In genomic region chr19:17706750-17707181, GRCh38 we compare ENCODE assay signal across 13 cellular contexts.
DNase-seq lines count a peak whose midpoint lies in the region; ATAC-seq and TF ChIP-seq lines count a peak whose summit lies in the region.
"Had no signal": no experiment of that assay in that cellular context is flagged by ENCODE, and none has a peak within 500 bp of the region (broad histone marks: within the 10 kb centered on the region; RNA-seq: fewer than 3 reads in every experiment).

No MANE protein-coding gene starts in this region.

- H3K9me3 ChIP-seq in iPS-18c (ENCODE audit: control insufficient read depth, insufficient read depth, low read length): no peaks in the 10 kb centered on the region
- H3K9me3 ChIP-seq: SJSA1 had no signal

- ATAC-seq in GM18873 (IDR thresholded peaks at IDR 0.05; ENCODE audit: low FRiP score, unreplicated experiment) (no peak), HG03025 (IDR thresholded peaks at IDR 0.05; ENCODE audit: low FRiP score, unreplicated experiment) (no peak), GM18909 (IDR thresholded peaks at IDR 0.05; ENCODE audit: poor library complexity, unreplicated experiment) (no peak)
- ATAC-seq: activated CD8-positive, alpha-beta T cell treated with anti-CD3 and anti-CD28 coated beads for 36 hours had no signal

- H3K4me3 ChIP-seq in iPS-18c (ENCODE audit: insufficient read depth, low read depth, low read length): peak overlapping the region; percentile 40
- H3K4me3 ChIP-seq: SJSA1 had no signal

- DNase-seq in AG20443 (ENCODE audit: low spot score) (peak; percentile 74), HEK293T (ENCODE audit: extremely low spot score) (peak; percentile 60), amygdala (lab: John Stamatoyannopoulos, UW) (peak in 35 of 56 donors; percentile 4 to 73 (median 43)), GDM1 (lab: John Stamatoyannopoulos, UW) (no peak)
- DNase-seq: activated CD8-positive, alpha-beta T cell treated with anti-CD3 and anti-CD28 coated beads for 36 hours; CD4-positive, CD25-positive, alpha-beta regulatory T cell; mammary epithelial cell; NCI-H1417 had no signal

- POLR2A ChIA-PET in HEK293T (lab: Yijun Ruan, JAX): no interaction called here

- CTCF ChIA-PET in HEK293T (lab: Yijun Ruan, JAX): no interaction called here

TF ChIP-seq in HEK293T, 16 proteins besides CTCF, POLR2A, EP300 and RAD21:
- TF ChIP-seq BHLHE40 (IDR thresholded peaks at IDR 0.05; ENCODE audit: borderline replicate concordance) (no peak), HDGF (IDR thresholded peaks at IDR 0.05; ENCODE audit: borderline replicate concordance) (no peak), PKNOX1 (IDR thresholded peaks at IDR 0.05) (peak; percentile 79), SUZ12 (IDR thresholded peaks at IDR 0.05) (no peak)
TF ChIP-seq in HEK293T: peak in this region for 1.
